8 cellular contexts compared by ENCODE assay signal in the genomic region with DNA sequence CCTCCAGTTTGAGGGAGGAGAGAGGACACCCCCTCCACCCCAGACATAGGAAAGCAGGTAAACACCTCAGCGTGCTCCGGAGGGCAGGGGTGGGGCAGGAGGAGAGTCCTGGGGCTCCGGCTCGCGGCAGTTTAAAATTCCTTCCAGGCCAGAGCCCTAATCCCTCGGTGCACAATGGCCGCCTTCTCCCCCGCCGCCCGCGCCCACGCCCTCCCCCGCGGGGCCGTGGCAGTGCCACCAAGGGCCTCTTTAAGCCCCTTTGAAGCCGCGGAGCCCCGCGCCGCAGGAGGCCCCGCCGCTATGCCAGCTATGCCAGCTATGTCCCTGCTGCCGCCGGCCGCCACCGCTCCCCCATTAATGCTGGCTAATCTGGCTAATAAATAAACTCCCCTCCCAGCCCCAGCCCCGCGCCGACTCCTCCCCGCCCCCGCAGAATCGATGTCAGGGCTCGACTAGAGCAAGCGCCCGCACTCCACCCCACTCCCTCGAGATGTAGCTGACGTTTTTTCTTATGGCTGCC.
DNase-seq lines count a peak whose midpoint lies in the region; ATAC-seq and TF ChIP-seq lines count a peak whose summit lies in the region.

No MANE protein-coding gene starts in this region.

- BruUV-seq in A673 (replicated peaks; lab: Mats Ljungman, UMichigan), result no TSS peak

- peak overlapping the region; percentile 92 for H3K27ac ChIP-seq in A673 (ENCODE audit: low read depth, low read length, poor library complexity, severe bottlenecking)
- no peak overlapping the region for H3K27ac ChIP-seq in tibial artery

- POLR2A ChIA-PET in A673 (lab: Charles Lee; ENCODE audit: low non-redundant PET), result interaction anchor here (0.7 kb wide), 1 partner anchor 16 kb away, joined by 18 read pairs; no protein-coding TSS in a partner anchor

- H3K36me3 ChIP-seq in A673 (ENCODE audit: insufficient read depth, low read length, poor library complexity, severe bottlenecking) (no peaks in the 10 kb centered on the region), H7 (replicated peaks; ENCODE audit: control insufficient read depth, insufficient read depth, low read length) (no peaks in the 10 kb centered on the region), kidney epithelial cell (ENCODE audit: control insufficient read depth, insufficient read depth, low read length) (no peaks in the 10 kb centered on the region), tibial artery (no peaks in the 10 kb centered on the region)

- no peaks in the 10 kb centered on the region for H3K9me3 ChIP-seq in A673 (ENCODE audit: low read depth, low read length, poor library complexity, severe bottlenecking)
- no peaks in the 10 kb centered on the region for H3K9me3 ChIP-seq in tibial artery

- CTCF ChIA-PET in A673 (lab: Charles Lee), result no interaction called here

- ATAC-seq in GM19395 (IDR thresholded peaks at IDR 0.05; ENCODE audit: unreplicated experiment) (no peak), HG03520 (IDR thresholded peaks at IDR 0.05; ENCODE audit: unreplicated experiment) (no peak)

- peak; percentile 80 for DNase-seq in A673 (ENCODE audit: low spot score)
- peak; percentile 92 for DNase-seq in H7
- peak; percentile 83 for DNase-seq in astrocyte of the hippocampus (ENCODE audit: low read depth, low spot score)
- no peak for DNase-seq in kidney epithelial cell (ENCODE audit: low read depth)
- no peak for DNase-seq in tibial artery
- no peak for DNase-seq in NCI-H526 (lab: John Stamatoyannopoulos, UW)

- TF ChIP-seq CTCF in A673 (conservative IDR thresholded peaks at IDR 0.05; ENCODE audit: low read depth, low read length) (no peak), kidney epithelial cell (IDR thresholded peaks at IDR 0.05; ENCODE audit: insufficient read depth, low read length, poor library complexity, severe bottlenecking) (no peak), tibial artery (IDR thresholded peaks at IDR 0.05) (no peak)

- H3K4me1 ChIP-seq in A673 (ENCODE audit: insufficient read depth, low read length, poor library complexity, severe bottlenecking) (peaks cover 77% of the 10 kb centered on the region), tibial artery (peaks cover 0 to 17% (median 13%) of the 10 kb centered on the region in 4 donors)

- H3K4me3 ChIP-seq in A673 (ENCODE audit: low read depth, low read length, poor library complexity, severe bottlenecking) (peak overlapping the region; percentile 39), H7 (ENCODE audit: insufficient read depth, low read depth, low read length) (peak overlapping the region; percentile 50), kidney epithelial cell (ENCODE audit: low read depth, low read length) (peak overlapping the region; percentile 17), tibial artery (peak overlapping the region; percentile 34 to 49)

- intact Hi-C loops in A673 (cut with micrococcal nuclease; ENCODE audit: unreplicated experiment), result loop anchor here (2.0 to 5.0 kb wide), 2 partner anchors 130 to 227 kb away; no protein-coding TSS in a partner anchor
- intact Hi-C loops in tibial artery (cut with DNase I; ENCODE audit: low total_unique reads), result no loop called here

- H3K27me3 ChIP-seq in A673 (replicated peaks; ENCODE audit: insufficient read depth, low read depth, low read length, poor library complexity) (no peaks in the 10 kb centered on the region), H7 (ENCODE audit: control insufficient read depth, insufficient read depth, low read length) (peaks cover 18% of the 10 kb centered on the region), kidney epithelial cell (ENCODE audit: control insufficient read depth, insufficient read depth, low read length) (no peaks in the 10 kb centered on the region), tibial artery (peaks cover 0 to 58% of the 10 kb centered on the region in 2 donors)

Comparison
In these comparisons a context has a peak if more than half of its experiments do, and no peak if none do; other contexts are left out.
1. DNase-seq: peak in A673 (single experiment), H7 (single experiment) and astrocyte of the hippocampus (single experiment); none in kidney epithelial cell (single experiment), tibial artery (0 of 2) and NCI-H526 (0 of 2).
2. Peak in every context shown above with its lines, with median percentiles within 50 percentile points of each other: H3K4me3 ChIP-seq.